Comparison of ENCODE assay signal across 36 cellular contexts in the genomic region with DNA sequence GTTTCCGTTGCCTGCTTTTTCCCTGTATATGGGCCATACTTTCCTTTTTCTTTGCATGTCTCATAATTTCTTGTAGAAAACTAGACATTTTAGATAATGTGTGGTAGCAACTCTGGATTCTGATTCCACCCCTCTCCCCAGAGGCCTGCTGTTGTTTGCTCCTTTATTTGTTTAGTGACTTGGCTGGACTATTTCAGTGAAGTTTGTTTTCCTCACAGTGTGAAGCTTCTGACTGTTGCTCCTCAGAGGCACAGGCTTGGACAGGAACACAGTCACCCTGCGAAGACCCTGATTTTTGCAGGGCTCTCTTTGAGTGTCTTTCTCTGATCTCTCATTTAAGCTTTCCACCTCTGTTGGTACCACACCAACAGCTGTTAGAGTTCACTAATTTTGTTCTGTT.
DNase-seq lines count a peak whose midpoint lies in the region; ATAC-seq, FAIRE-seq and TF ChIP-seq lines count a peak whose summit lies in the region.
"Had no signal": no experiment of that assay in that cellular context is flagged by ENCODE, and none has a peak within 500 bp of the region (broad histone marks: within the 10 kb centered on the region; RNA-seq: fewer than 3 reads in every experiment).

No MANE protein-coding gene starts in this region.

- H3K4me2 ChIP-seq in DOHH2 (ENCODE audit: low read length) = peak overlapping the region; percentile 63
- H3K4me2 ChIP-seq in OCI-LY3 (ENCODE audit: low read length) = no peak overlapping the region
- H3K4me2 ChIP-seq: SK-N-SH had no signal

- peaks cover 98% of the 10 kb centered on the region for H3K4me1 ChIP-seq in DOHH2 (ENCODE audit: control insufficient read depth, low read length)
- peaks cover 67% of the 10 kb centered on the region for H3K4me1 ChIP-seq in OCI-LY3 (ENCODE audit: low read length)
- H3K4me1 ChIP-seq in small intestine (ENCODE audit: control insufficient read depth in 2 of 2, insufficient read depth in 1 of 2, low read depth in 1 of 2, low read length in 1 of 2) = peaks cover 2 to 3% of the 10 kb centered on the region in 2 donors
- peaks cover 3 to 20% (median 13%) of the 10 kb centered on the region in 4 donors for H3K4me1 ChIP-seq in upper lobe of left lung
- H3K4me1 ChIP-seq in SJCRH30 = no peaks in the 10 kb centered on the region
- H3K4me1 ChIP-seq: colonic mucosa had no signal

- no peak overlapping the region for H3K4me3 Mint-ChIP-seq in dendritic cell treated with granulocyte-macrophage colony-stimulating factor and Interleukin-4, amounts not matched to agents 40 ng/mL and 50 ng/mL, for 4 days
- H3K4me3 Mint-ChIP-seq: activated CD4-positive, alpha-beta memory T cell treated with anti-CD3 and anti-CD28 coated beads, Interleukin-2, amount 10 ng/mL, durations not matched to agents 7 days and 5 days; activated naive CD4-positive, alpha-beta T cell treated with anti-CD3 and anti-CD28 coated beads for 36 hours; activated T-helper 1 cell treated with anti-CD3 and anti-CD28 coated beads, Interleukin-12 subunit alpha, Interleukin-12 subunit beta, Interleukin-2, Interleukin-4 antibody, amounts not matched to agents 30 ng/mL and 10 ng/mL and 1 ng/mL, durations not matched to agents 14 hours and 24 hours and 36 hours; CD14-positive monocyte; T-helper 17 cell had no signal

- H3K4me3 ChIP-seq in DOHH2 (ENCODE audit: low read length) (peak overlapping the region; percentile 51), OCI-LY3 (ENCODE audit: low read length) (no peak overlapping the region), small intestine (ENCODE audit: low read depth in 1 of 2, low read length in 2 of 2) (no peak overlapping the region), upper lobe of left lung (no peak overlapping the region), SJCRH30 (no peak overlapping the region)
- H3K4me3 ChIP-seq: colonic mucosa, GM23248 had no signal

- peaks cover 50% of the 10 kb centered on the region for H3K4me1 Mint-ChIP-seq in dendritic cell treated with granulocyte-macrophage colony-stimulating factor and Interleukin-4, amounts not matched to agents 40 ng/mL and 50 ng/mL, for 4 days (ENCODE audit: low read depth)
- H3K4me1 Mint-ChIP-seq: T-helper 17 cell had no signal

- no peaks in the 10 kb centered on the region for H3K9me2 ChIP-seq in DOHH2 (replicated peaks; ENCODE audit: control insufficient read depth, low read length)
- H3K9me2 ChIP-seq: SK-N-SH had no signal

- peak overlapping the region; percentile 85 for H3K27ac ChIP-seq in DOHH2 (ENCODE audit: low read depth, low read length)
- H3K27ac ChIP-seq in OCI-LY3 (ENCODE audit: low read length) = peak overlapping the region; percentile 98
- H3K27ac ChIP-seq in small intestine (ENCODE audit: low read depth in 1 of 2, low read length in 1 of 2) = no peak overlapping the region
- H3K27ac ChIP-seq in upper lobe of left lung = peak overlapping the region in 1 of 4 donors; percentile 3
- no peak overlapping the region for H3K27ac ChIP-seq in SJCRH30
- H3K27ac ChIP-seq: colonic mucosa, GM23248 had no signal

- peaks cover 13% of the 10 kb centered on the region for H3K9me3 Mint-ChIP-seq in dendritic cell treated with granulocyte-macrophage colony-stimulating factor and Interleukin-4, amounts not matched to agents 40 ng/mL and 50 ng/mL, for 4 days

- no peaks in the 10 kb centered on the region for H3K27me3 Mint-ChIP-seq in dendritic cell treated with granulocyte-macrophage colony-stimulating factor and Interleukin-4, amounts not matched to agents 40 ng/mL and 50 ng/mL, for 4 days
- H3K27me3 Mint-ChIP-seq: activated CD4-positive, alpha-beta memory T cell treated with anti-CD3 and anti-CD28 coated beads, Interleukin-2, amount 10 ng/mL, durations not matched to agents 7 days and 5 days; T-helper 17 cell had no signal

- TF ChIP-seq EP300 in upper lobe of left lung (IDR thresholded peaks at IDR 0.05) = no peak

- FAIRE-seq in small intestine (lab: Jason Lieb, UNC) = no peak

- TF ChIP-seq CTCF in DOHH2 (IDR thresholded peaks at IDR 0.05; ENCODE audit: low read depth, low read length, poor library complexity, severe bottlenecking) (no peak), OCI-LY3 (IDR thresholded peaks at IDR 0.05; ENCODE audit: low read depth, low read length) (no peak), upper lobe of left lung (IDR thresholded peaks at IDR 0.05) (no peak)

- peak overlapping the region; percentile 66 for H3K27ac Mint-ChIP-seq in dendritic cell treated with granulocyte-macrophage colony-stimulating factor and Interleukin-4, amounts not matched to agents 40 ng/mL and 50 ng/mL, for 4 days
- H3K27ac Mint-ChIP-seq: activated CD4-positive, alpha-beta memory T cell treated with anti-CD3 and anti-CD28 coated beads, Interleukin-2, amount 10 ng/mL, durations not matched to agents 7 days and 5 days; activated naive CD4-positive, alpha-beta T cell treated with anti-CD3 and anti-CD28 coated beads for 36 hours; activated T-helper 1 cell treated with anti-CD3 and anti-CD28 coated beads, Interleukin-12 subunit alpha, Interleukin-12 subunit beta, Interleukin-2, Interleukin-4 antibody, amounts not matched to agents 30 ng/mL and 10 ng/mL and 1 ng/mL, durations not matched to agents 14 hours and 24 hours and 36 hours; T-helper 17 cell had no signal

- H3K9me3 ChIP-seq in DOHH2 (ENCODE audit: control insufficient read depth, insufficient read depth, low read length) (no peaks in the 10 kb centered on the region), OCI-LY3 (ENCODE audit: insufficient read depth, low read length) (peaks cover 14% of the 10 kb centered on the region; the same call in 1 of the 2 replicates), small intestine (ENCODE audit: control insufficient read depth, low read depth) (no peaks in the 10 kb centered on the region), upper lobe of left lung (no peaks in the 10 kb centered on the region), SJCRH30 (replicated peaks) (peaks cover 4% of the 10 kb centered on the region; the same call in 1 of the 2 replicates)
- H3K9me3 ChIP-seq: Caco-2, colonic mucosa, SK-N-SH had no signal

- peaks cover 92% of the 10 kb centered on the region for H3F3A ChIP-seq in DOHH2 (ENCODE audit: control insufficient read depth, insufficient read depth)

- H3K27me3 ChIP-seq in DOHH2 (ENCODE audit: control insufficient read depth, low read length) (no peaks in the 10 kb centered on the region), OCI-LY3 (ENCODE audit: low read depth, low read length) (no peaks in the 10 kb centered on the region), small intestine (ENCODE audit: control insufficient read depth in 2 of 2, insufficient read depth in 2 of 2, low read length in 2 of 2) (no peaks in the 10 kb centered on the region), upper lobe of left lung (no peaks in the 10 kb centered on the region), SJCRH30 (no peaks in the 10 kb centered on the region)
- H3K27me3 ChIP-seq: colonic mucosa had no signal

- peaks cover 96% of the 10 kb centered on the region for H3K36me3 ChIP-seq in DOHH2 (ENCODE audit: control insufficient read depth, low read length)
- H3K36me3 ChIP-seq in OCI-LY3 (replicated peaks; ENCODE audit: low read depth, low read length) = peaks cover 70% of the 10 kb centered on the region
- peaks cover 0 to 9% of the 10 kb centered on the region in 2 donors for H3K36me3 ChIP-seq in small intestine (ENCODE audit: control insufficient read depth in 2 of 2, insufficient read depth in 2 of 2, low read length in 2 of 2)
- H3K36me3 ChIP-seq in upper lobe of left lung = peaks cover 0 to 85% (median 29%) of the 10 kb centered on the region in 4 donors
- H3K36me3 ChIP-seq in SJCRH30 = peaks cover 37% of the 10 kb centered on the region
- H3K36me3 ChIP-seq: colonic mucosa had no signal

- peaks cover 93% of the 10 kb centered on the region for H3K79me2 ChIP-seq in DOHH2 (ENCODE audit: control insufficient read depth, low read length)
- H3K79me2 ChIP-seq in OCI-LY3 (ENCODE audit: low read length) = peaks cover 83% of the 10 kb centered on the region

- peaks cover 71% of the 10 kb centered on the region for H3K36me3 Mint-ChIP-seq in dendritic cell treated with granulocyte-macrophage colony-stimulating factor and Interleukin-4, amounts not matched to agents 40 ng/mL and 50 ng/mL, for 4 days (ENCODE audit: low read depth)

- peaks cover 2% of the 10 kb centered on the region; the same call in 1 of the 2 replicates for H4K20me1 ChIP-seq in DOHH2 (ENCODE audit: control insufficient read depth, insufficient read depth, low read depth, low read length)
- H4K20me1 ChIP-seq in OCI-LY3 (ENCODE audit: insufficient read depth, low read length) = no peaks in the 10 kb centered on the region

- TF ChIP-seq POLR2A in upper lobe of left lung (IDR thresholded peaks at IDR 0.05) = no peak

- intact Hi-C loops in dendritic cell treated with granulocyte-macrophage colony-stimulating factor and Interleukin-4, amounts not matched to agents 40 ng/mL and 50 ng/mL, for 4 days (cut with micrococcal nuclease) = no loop called here

- DNase-seq in smooth muscle cell of the brain vasculature (ENCODE audit: low read depth, low spot score) = peak; percentile 67
- no peak for DNase-seq in small intestine
- no peak for DNase-seq in upper lobe of left lung
- no peak for DNase-seq in SJCRH30
- DNase-seq: activated CD4-positive, alpha-beta memory T cell treated with anti-CD3 and anti-CD28 coated beads, Interleukin-2, amount 10 ng/mL, durations not matched to agents 7 days and 5 days; activated CD4-positive, CD25-positive, alpha-beta regulatory T cell treated with anti-CD3 and anti-CD28 coated beads, Interleukin-2, amount 50 U/mL, for 72 hours; activated CD8-positive, alpha-beta memory T cell treated with anti-CD3 and anti-CD28 coated beads, Interleukin-2, amount 50 U/mL, for 48 hours; activated naive CD4-positive, alpha-beta T cell treated with anti-CD3 and anti-CD28 coated beads for 36 hours; amniotic stem cell; Caco-2; colonic mucosa; DMS79; effector memory CD4-positive, alpha-beta T cell; erythroblast; GF-D8; glutamatergic neuron; GM23248; IMR-90; mesendoderm; NCI-H1092 treated with DMSO at 0.1 percent for 48 hours; NCI-H1930; NCI-H2171 treated with DMSO at 0.1 percent for 48 hours; NCI-H510A treated with DMSO at 0.1 percent for 48 hours; OCI-M1; posterior cingulate gyrus; right cardiac atrium; SK-N-SH; stimulated activated CD4-positive, alpha-beta T cell treated with anti-CD3 and anti-CD28 coated beads, Interleukin-4, amount 100 ng/mL, for 1 hour; T-helper 17 cell; trophoblast cell had no signal

- 91 to 100% (median 98%) methylated on average over 2 of the region's 2 CpGs for WGBS in small intestine, 3 donors
- 91 to 98% methylated on average over 2 of the region's 2 CpGs for WGBS in upper lobe of left lung, 2 donors

- ATAC-seq in HG02571 (IDR thresholded peaks at IDR 0.05; ENCODE audit: unreplicated experiment) (no peak), upper lobe of left lung (ENCODE audit: low FRiP score in 2 of 2) (no peak)
- ATAC-seq: right cardiac atrium, T-helper 17 cell had no signal

- no peak overlapping the region for H3K9ac ChIP-seq in OCI-LY3 (ENCODE audit: low read length)
- H3K9ac ChIP-seq: GM23248, SK-N-SH had no signal

- no peak overlapping the region for H2AFZ ChIP-seq in OCI-LY3 (ENCODE audit: low read depth, low read length)
- H2AFZ ChIP-seq: GM23248 had no signal

Comparison
In these comparisons a context has a peak if more than half of its experiments do, and no peak if none do; other contexts are left out.
1. H3K27ac ChIP-seq: peak in DOHH2 (single experiment) and OCI-LY3 (single experiment); none in small intestine (0 of 2) and SJCRH30 (single experiment).